ENCODE assay signal across 1 cellular context in the genomic region with DNA sequence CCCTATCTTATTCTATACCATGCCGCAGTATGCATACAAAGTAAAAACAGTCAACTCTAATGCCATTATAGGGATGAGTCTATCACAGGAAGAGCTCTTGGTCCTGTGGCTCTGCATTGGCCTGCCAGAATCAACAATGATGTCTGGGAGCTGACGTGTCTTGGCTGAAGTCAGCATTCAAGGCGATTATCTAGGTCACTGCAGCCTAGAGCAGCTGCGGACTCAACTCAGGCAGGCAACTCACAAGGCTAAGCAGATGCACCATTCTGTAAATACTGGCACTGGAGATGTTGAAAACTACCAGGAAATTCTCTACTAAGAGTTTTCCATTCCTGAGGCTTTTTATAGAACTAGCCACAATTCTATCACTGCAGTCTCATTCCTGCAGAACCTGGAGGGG.
TF ChIP-seq lines count a peak whose summit lies in the region.

No MANE protein-coding gene starts in this region.

TF ChIP-seq in K562, 482 proteins besides CTCF, POLR2A, EP300 and RAD21:
- TF ChIP-seq JUND (IDR thresholded peaks at IDR 0.05; ENCODE audit: borderline replicate concordance, low read depth, low read length) (no peak; the same call in 1 of the 2 replicates), JUND (tag; IDR thresholded peaks at IDR 0.05; ENCODE audit: borderline replicate concordance, low read depth, low read length) (peak; percentile 50; the same call in 2 of the 3 replicates), CXXC5 (CRISPR knock-in tag; IDR thresholded peaks at IDR 0.05) (0 out of 2 replicates have a peak, but pooled peaks have one; percentile 19), CREM (IDR thresholded peaks at IDR 0.05; ENCODE audit: low read depth) (peak; percentile 78), ZNF79 (CRISPR knock-in tag; IDR thresholded peaks at IDR 0.05; ENCODE audit: low read depth) (no peak), RAD51 (IDR thresholded peaks at IDR 0.05; ENCODE audit: borderline replicate concordance, low read depth) (no peak), ARID1B (IDR thresholded peaks at IDR 0.05) (0 out of 2 replicates have a peak, but pooled peaks have one; percentile 10), POLR2AphosphoS2 (IDR thresholded peaks at IDR 0.05; ENCODE audit: low read length) (no peak), SP2 (IDR thresholded peaks at IDR 0.05; ENCODE audit: extremely low read depth, low read depth, low read length, poor library complexity, severe bottlenecking) (no peak), CBFA2T3 (IDR thresholded peaks at IDR 0.05) (peak; percentile 45), ZNF561 (CRISPR knock-in tag; conservative IDR thresholded peaks at IDR 0.05) (no peak), FOXA3 (CRISPR knock-in tag; conservative IDR thresholded peaks at IDR 0.05 in 1 of 2, IDR thresholded peaks at IDR 0.05 in 1 of 2) (peak in 1 of 2 experiments; percentile 47; a peak in 2 of 4 replicates), FOSL1 (tag; conservative IDR thresholded peaks at IDR 0.05) (peak; percentile 27; the same call in 1 of the 2 replicates), DMBX1 (CRISPR knock-in tag; IDR thresholded peaks at IDR 0.05; ENCODE audit: borderline replicate concordance) (0 out of 2 replicates have a peak, but pooled peaks have one; percentile 39), SMAD4 (CRISPR knock-in tag; conservative IDR thresholded peaks at IDR 0.05) (0 out of 2 replicates have a peak, but pooled peaks have one; percentile 28), NRF1 (conservative IDR thresholded peaks at IDR 0.05 in 1 of 2, IDR thresholded peaks at IDR 0.05 in 1 of 2) (peak in 1 of 2 experiments; percentile 25; a peak in 1 of 4 replicates)
- TF ChIP-seq, protein P1, sequence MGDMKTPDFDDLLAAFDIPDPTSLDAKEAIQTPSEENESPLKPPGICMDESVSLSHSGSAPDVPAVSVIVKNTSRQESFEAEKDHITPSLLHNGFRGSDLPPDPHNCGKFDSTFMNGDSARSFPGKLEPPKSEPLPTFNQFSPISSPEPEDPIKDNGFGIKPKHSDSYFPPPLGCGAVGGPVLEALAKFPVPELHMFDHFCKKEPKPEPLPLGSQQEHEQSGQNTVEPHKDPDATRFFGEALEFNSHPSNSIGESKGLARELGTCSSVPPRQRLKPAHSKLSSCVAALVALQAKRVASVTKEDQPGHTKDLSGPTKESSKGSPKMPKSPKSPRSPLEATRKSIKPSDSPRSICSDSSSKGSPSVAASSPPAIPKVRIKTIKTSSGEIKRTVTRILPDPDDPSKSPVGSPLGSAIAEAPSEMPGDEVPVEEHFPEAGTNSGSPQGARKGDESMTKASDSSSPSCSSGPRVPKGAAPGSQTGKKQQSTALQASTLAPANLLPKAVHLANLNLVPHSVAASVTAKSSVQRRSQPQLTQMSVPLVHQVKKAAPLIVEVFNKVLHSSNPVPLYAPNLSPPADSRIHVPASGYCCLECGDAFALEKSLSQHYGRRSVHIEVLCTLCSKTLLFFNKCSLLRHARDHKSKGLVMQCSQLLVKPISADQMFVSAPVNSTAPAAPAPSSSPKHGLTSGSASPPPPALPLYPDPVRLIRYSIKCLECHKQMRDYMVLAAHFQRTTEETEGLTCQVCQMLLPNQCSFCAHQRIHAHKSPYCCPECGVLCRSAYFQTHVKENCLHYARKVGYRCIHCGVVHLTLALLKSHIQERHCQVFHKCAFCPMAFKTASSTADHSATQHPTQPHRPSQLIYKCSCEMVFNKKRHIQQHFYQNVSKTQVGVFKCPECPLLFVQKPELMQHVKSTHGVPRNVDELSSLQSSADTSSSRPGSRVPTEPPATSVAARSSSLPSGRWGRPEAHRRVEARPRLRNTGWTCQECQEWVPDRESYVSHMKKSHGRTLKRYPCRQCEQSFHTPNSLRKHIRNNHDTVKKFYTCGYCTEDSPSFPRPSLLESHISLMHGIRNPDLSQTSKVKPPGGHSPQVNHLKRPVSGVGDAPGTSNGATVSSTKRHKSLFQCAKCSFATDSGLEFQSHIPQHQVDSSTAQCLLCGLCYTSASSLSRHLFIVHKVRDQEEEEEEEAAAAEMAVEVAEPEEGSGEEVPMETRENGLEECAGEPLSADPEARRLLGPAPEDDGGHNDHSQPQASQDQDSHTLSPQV (IDR thresholded peaks at IDR 0.05): 0 out of 2 replicates have a peak, but pooled peaks have one; percentile 52
- TF ChIP-seq, protein P2, sequence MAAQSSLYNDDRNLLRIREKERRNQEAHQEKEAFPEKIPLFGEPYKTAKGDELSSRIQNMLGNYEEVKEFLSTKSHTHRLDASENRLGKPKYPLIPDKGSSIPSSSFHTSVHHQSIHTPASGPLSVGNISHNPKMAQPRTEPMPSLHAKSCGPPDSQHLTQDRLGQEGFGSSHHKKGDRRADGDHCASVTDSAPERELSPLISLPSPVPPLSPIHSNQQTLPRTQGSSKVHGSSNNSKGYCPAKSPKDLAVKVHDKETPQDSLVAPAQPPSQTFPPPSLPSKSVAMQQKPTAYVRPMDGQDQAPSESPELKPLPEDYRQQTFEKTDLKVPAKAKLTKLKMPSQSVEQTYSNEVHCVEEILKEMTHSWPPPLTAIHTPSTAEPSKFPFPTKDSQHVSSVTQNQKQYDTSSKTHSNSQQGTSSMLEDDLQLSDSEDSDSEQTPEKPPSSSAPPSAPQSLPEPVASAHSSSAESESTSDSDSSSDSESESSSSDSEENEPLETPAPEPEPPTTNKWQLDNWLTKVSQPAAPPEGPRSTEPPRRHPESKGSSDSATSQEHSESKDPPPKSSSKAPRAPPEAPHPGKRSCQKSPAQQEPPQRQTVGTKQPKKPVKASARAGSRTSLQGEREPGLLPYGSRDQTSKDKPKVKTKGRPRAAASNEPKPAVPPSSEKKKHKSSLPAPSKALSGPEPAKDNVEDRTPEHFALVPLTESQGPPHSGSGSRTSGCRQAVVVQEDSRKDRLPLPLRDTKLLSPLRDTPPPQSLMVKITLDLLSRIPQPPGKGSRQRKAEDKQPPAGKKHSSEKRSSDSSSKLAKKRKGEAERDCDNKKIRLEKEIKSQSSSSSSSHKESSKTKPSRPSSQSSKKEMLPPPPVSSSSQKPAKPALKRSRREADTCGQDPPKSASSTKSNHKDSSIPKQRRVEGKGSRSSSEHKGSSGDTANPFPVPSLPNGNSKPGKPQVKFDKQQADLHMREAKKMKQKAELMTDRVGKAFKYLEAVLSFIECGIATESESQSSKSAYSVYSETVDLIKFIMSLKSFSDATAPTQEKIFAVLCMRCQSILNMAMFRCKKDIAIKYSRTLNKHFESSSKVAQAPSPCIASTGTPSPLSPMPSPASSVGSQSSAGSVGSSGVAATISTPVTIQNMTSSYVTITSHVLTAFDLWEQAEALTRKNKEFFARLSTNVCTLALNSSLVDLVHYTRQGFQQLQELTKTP (IDR thresholded peaks at IDR 0.05; ENCODE audit: low read depth in 1 of 2, partially characterized antibody in 2 of 2): no peak
- TF ChIP-seq, protein P3, sequence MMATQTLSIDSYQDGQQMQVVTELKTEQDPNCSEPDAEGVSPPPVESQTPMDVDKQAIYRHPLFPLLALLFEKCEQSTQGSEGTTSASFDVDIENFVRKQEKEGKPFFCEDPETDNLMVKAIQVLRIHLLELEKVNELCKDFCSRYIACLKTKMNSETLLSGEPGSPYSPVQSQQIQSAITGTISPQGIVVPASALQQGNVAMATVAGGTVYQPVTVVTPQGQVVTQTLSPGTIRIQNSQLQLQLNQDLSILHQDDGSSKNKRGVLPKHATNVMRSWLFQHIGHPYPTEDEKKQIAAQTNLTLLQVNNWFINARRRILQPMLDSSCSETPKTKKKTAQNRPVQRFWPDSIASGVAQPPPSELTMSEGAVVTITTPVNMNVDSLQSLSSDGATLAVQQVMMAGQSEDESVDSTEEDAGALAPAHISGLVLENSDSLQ (IDR thresholded peaks at IDR 0.05): peak; percentile 43; the same call in 1 of the 2 replicates
